In the genomic region with DNA sequence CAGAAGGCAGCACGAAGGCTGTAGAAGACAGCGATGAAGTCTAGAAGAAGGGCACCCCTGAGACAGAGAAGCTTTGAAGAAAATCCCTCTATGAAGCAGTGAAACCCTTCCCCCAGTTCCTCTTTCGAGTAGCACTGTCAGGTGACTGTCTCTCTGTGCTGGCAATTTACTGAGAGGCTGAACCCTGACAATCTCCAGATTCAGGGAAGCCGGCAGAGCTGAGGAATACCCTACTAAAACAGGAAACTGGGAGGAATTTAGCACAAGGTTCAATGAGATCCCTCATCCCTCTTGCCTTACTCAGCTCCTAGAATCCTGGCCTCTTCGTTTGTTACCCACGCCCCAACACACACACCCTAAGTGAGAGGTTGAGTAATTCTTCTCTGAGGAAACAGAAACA, we compare ENCODE assay signal across 8 cellular contexts.
DNase-seq lines count a peak whose midpoint lies in the region; ATAC-seq, FAIRE-seq and TF ChIP-seq lines count a peak whose summit lies in the region.
"Had no signal": no experiment of that assay in that cellular context is flagged by ENCODE, and none has a peak within 500 bp of the region (broad histone marks: within the 10 kb centered on the region; RNA-seq: fewer than 3 reads in every experiment).

No MANE protein-coding gene starts in this region.

- 28% methylated on average over 6 of the region's 6 CpGs for WGBS in GM12878 (ENCODE audit: insufficient coverage, insufficient replicate concordance, low lambda C conversion rate, missing lambda C conversion rate)

- ATAC-seq in GM21390 (IDR thresholded peaks at IDR 0.05; ENCODE audit: unreplicated experiment) (peak; percentile 88), HG03439 (IDR thresholded peaks at IDR 0.05; ENCODE audit: unreplicated experiment) (peak; percentile 83), GM12878 (peak; percentile 81)

- no peak overlapping the region for H2AFZ ChIP-seq in GM12878 (ENCODE audit: control insufficient read depth, low read depth, low read length)

- no peaks in the 10 kb centered on the region for H3K27me3 ChIP-seq in GM12878 (replicated peaks in 1 of 2; ENCODE audit: control insufficient read depth in 2 of 2, insufficient read depth in 2 of 2, low read length in 1 of 2)

- no peaks in the 10 kb centered on the region for H3K9me3 ChIP-seq in GM12878 (replicated peaks; ENCODE audit: control insufficient read depth, insufficient read depth, low read length)

- BruUV-seq in GM12878 (replicated peaks; lab: Mats Ljungman, UMichigan) = no TSS peak

- no peak for TF ChIP-seq POLR2A in GM12878 (IDR thresholded peaks at IDR 0.05; ENCODE audit: low read depth, low read length)

- no peak overlapping the region for H3K27ac ChIP-seq in GM12878 (ENCODE audit: control insufficient read depth, insufficient read depth)

- POLR2A ChIA-PET in GM12878 (lab: Charles Lee) = interaction anchor here (0.5 kb wide), 1 partner anchor 691 kb away, joined by 5 read pairs; no protein-coding TSS in a partner anchor

- no peak overlapping the region for H3K4me2 ChIP-seq in GM12878 (ENCODE audit: control insufficient read depth, insufficient read depth)

- no peaks in the 10 kb centered on the region for H3K79me2 ChIP-seq in GM12878 (ENCODE audit: control insufficient read depth, insufficient read depth, low read length)

- no peaks in the 10 kb centered on the region for H4K20me1 ChIP-seq in GM12878 (ENCODE audit: control insufficient read depth, insufficient read depth)

- no peak overlapping the region for H3K4me3 Mint-ChIP-seq in type B pancreatic cell

- H3K4me1 ChIP-seq in GM12878 (ENCODE audit: control insufficient read depth, insufficient read depth, low read length) = no peaks in the 10 kb centered on the region

- H3K4me3 ChIP-seq in GM12878 = no peak overlapping the region

- intact Hi-C loops in GM12878 (cut with micrococcal nuclease; ENCODE audit: unreplicated experiment) = no loop called here

- TF ChIP-seq EP300 in GM12878 (IDR thresholded peaks at IDR 0.05; ENCODE audit: borderline replicate concordance in 1 of 2, control insufficient read depth in 1 of 2, low read depth in 2 of 2, low read length in 2 of 2) = no peak

- H3K36me3 ChIP-seq in GM12878 (ENCODE audit: control insufficient read depth in 2 of 2, insufficient read depth in 2 of 2, low read length in 1 of 2) = no peaks in the 10 kb centered on the region

- peaks cover 15% of the 10 kb centered on the region for H3K4me1 Mint-ChIP-seq in type B pancreatic cell (ENCODE audit: unreplicated experiment)

- CTCF ChIA-PET in GM12878 (lab: Yijun Ruan, JAX) = interaction anchor here (1.3 kb wide), 1 partner anchor 95 kb away, joined by 3 read pairs; no protein-coding TSS in a partner anchor

- peak overlapping the region; percentile 30 for H3K27ac Mint-ChIP-seq in type B pancreatic cell

- H3K9ac ChIP-seq in GM12878 (ENCODE audit: control insufficient read depth, insufficient read depth, low read length) = no peak overlapping the region

- in situ Hi-C loops in GM12878 (cut with MboI) = no loop called here

- no peaks in the 10 kb centered on the region for H3K27me3 Mint-ChIP-seq in type B pancreatic cell
- H3K27me3 Mint-ChIP-seq: brain had no signal

- TF ChIP-seq RAD21 in GM12878 (IDR thresholded peaks at IDR 0.05; ENCODE audit: insufficient read depth, low read depth, low read length) = no peak

- peak; percentile 0 for DNase-seq in GM12878 (ENCODE audit: low read depth, low spot score)
- no peak for DNase-seq in type B pancreatic cell (ENCODE audit: extremely low spot score, unreplicated experiment)
- no peak for DNase-seq in NCI-H187 treated with DMSO at 0.1 percent for 48 hours (lab: John Stamatoyannopoulos, UW)
- no peak for DNase-seq in NCI-H146 treated with DMSO at 0.1 percent for 48 hours (lab: John Stamatoyannopoulos, UW; ENCODE audit: unreplicated experiment)
- no peak for DNase-seq in NCI-H748 (lab: John Stamatoyannopoulos, UW; ENCODE audit: unreplicated experiment)

- H3K36me3 Mint-ChIP-seq in type B pancreatic cell = no peaks in the 10 kb centered on the region
- H3K36me3 Mint-ChIP-seq: brain had no signal

- RAD21 ChIA-PET in GM12878 (lab: Charles Lee; ENCODE audit: unreplicated experiment) = no interaction called here

- SMC1A ChIA-PET in GM12878 (lab: Charles Lee; ENCODE audit: uncharacterized antibody, unreplicated experiment) = interaction anchor here (0.7 to 1.7 kb wide), 3 partner anchors 14 to 138 kb away, joined by 3 to 7 read pairs (median 6); no protein-coding TSS in a partner anchor

- FAIRE-seq in GM12878 (lab: Jason Lieb, UNC) = no peak

- peaks cover 1% of the 10 kb centered on the region for H3K9me3 Mint-ChIP-seq in type B pancreatic cell

- TF ChIP-seq CTCF in GM12878 (IDR thresholded peaks at IDR 0.05 in 2 of 3, conservative IDR thresholded peaks at IDR 0.05 in 1 of 3; ENCODE audit: control insufficient read depth in 2 of 3, extremely low read depth in 1 of 3, insufficient read depth in 1 of 3, low read depth in 3 of 3, low read length in 3 of 3) (no peak), type B pancreatic cell (conservative IDR thresholded peaks at IDR 0.05) (no peak)

TF ChIP-seq in GM12878, 131 proteins besides CTCF, POLR2A, EP300 and RAD21 (continues in another document):
- no peak for TF ChIP-seq TCF3 (IDR thresholded peaks at IDR 0.05; ENCODE audit: borderline replicate concordance, insufficient read depth, low read depth, low read length)
- TF ChIP-seq, protein P1, sequence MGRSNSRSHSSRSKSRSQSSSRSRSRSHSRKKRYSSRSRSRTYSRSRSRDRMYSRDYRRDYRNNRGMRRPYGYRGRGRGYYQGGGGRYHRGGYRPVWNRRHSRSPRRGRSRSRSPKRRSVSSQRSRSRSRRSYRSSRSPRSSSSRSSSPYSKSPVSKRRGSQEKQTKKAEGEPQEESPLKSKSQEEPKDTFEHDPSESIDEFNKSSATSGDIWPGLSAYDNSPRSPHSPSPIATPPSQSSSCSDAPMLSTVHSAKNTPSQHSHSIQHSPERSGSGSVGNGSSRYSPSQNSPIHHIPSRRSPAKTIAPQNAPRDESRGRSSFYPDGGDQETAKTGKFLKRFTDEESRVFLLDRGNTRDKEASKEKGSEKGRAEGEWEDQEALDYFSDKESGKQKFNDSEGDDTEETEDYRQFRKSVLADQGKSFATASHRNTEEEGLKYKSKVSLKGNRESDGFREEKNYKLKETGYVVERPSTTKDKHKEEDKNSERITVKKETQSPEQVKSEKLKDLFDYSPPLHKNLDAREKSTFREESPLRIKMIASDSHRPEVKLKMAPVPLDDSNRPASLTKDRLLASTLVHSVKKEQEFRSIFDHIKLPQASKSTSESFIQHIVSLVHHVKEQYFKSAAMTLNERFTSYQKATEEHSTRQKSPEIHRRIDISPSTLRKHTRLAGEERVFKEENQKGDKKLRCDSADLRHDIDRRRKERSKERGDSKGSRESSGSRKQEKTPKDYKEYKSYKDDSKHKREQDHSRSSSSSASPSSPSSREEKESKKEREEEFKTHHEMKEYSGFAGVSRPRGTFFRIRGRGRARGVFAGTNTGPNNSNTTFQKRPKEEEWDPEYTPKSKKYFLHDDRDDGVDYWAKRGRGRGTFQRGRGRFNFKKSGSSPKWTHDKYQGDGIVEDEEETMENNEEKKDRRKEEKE (IDR thresholded peaks at IDR 0.05) = no peak
- TF ChIP-seq ZZZ3 (IDR thresholded peaks at IDR 0.05; ENCODE audit: control insufficient read depth, insufficient read length, low read depth) = no peak
- TF ChIP-seq, protein P2, sequence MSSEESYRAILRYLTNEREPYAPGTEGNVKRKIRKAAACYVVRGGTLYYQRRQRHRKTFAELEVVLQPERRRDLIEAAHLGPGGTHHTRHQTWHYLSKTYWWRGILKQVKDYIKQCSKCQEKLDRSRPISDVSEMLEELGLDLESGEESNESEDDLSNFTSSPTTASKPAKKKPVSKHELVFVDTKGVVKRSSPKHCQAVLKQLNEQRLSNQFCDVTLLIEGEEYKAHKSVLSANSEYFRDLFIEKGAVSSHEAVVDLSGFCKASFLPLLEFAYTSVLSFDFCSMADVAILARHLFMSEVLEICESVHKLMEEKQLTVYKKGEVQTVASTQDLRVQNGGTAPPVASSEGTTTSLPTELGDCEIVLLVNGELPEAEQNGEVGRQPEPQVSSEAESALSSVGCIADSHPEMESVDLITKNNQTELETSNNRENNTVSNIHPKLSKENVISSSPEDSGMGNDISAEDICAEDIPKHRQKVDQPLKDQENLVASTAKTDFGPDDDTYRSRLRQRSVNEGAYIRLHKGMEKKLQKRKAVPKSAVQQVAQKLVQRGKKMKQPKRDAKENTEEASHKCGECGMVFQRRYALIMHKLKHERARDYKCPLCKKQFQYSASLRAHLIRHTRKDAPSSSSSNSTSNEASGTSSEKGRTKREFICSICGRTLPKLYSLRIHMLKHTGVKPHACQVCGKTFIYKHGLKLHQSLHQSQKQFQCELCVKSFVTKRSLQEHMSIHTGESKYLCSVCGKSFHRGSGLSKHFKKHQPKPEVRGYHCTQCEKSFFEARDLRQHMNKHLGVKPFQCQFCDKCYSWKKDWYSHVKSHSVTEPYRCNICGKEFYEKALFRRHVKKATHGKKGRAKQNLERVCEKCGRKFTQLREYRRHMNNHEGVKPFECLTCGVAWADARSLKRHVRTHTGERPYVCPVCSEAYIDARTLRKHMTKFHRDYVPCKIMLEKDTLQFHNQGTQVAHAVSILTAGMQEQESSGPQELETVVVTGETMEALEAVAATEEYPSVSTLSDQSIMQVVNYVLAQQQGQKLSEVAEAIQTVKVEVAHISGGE (CRISPR knock-in tag; IDR thresholded peaks at IDR 0.05) = no peak
- TF ChIP-seq, protein P3, sequence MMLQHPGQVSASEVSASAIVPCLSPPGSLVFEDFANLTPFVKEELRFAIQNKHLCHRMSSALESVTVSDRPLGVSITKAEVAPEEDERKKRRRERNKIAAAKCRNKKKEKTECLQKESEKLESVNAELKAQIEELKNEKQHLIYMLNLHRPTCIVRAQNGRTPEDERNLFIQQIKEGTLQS (IDR thresholded peaks at IDR 0.05; ENCODE audit: borderline replicate concordance, extremely low read depth, low read depth, low read length) = no peak
- TF ChIP-seq, protein P4, sequence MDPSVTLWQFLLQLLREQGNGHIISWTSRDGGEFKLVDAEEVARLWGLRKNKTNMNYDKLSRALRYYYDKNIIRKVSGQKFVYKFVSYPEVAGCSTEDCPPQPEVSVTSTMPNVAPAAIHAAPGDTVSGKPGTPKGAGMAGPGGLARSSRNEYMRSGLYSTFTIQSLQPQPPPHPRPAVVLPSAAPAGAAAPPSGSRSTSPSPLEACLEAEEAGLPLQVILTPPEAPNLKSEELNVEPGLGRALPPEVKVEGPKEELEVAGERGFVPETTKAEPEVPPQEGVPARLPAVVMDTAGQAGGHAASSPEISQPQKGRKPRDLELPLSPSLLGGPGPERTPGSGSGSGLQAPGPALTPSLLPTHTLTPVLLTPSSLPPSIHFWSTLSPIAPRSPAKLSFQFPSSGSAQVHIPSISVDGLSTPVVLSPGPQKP (IDR thresholded peaks at IDR 0.05; ENCODE audit: low read depth, low read length) = no peak
- TF ChIP-seq IKZF1 (conservative IDR thresholded peaks at IDR 0.05) = peak; percentile 35; the same call in 1 of the 2 replicates
- no peak for TF ChIP-seq POU2F2 (IDR thresholded peaks at IDR 0.05; ENCODE audit: borderline replicate concordance, low read depth, low read length)
- TF ChIP-seq GATAD2B (conservative IDR thresholded peaks at IDR 0.05; ENCODE audit: low read depth) = no peak
- TF ChIP-seq NFIC (IDR thresholded peaks at IDR 0.05; ENCODE audit: low read depth, low read length) = no peak
- no peak for TF ChIP-seq ASH2L (IDR thresholded peaks at IDR 0.05; ENCODE audit: borderline replicate concordance, low read depth)
